10 cellular contexts compared by ENCODE assay signal in genomic region chr21:41431788-41432548, GRCh38. TPM values are rescaled to one million over a fixed set of nuclear protein-coding genes. Genes with fewer than 3 reads are reported as not detected.
DNase-seq lines count a peak whose midpoint lies in the region; ATAC-seq and TF ChIP-seq lines count a peak whose summit lies in the region.
"Had no signal": no experiment of that assay in that cellular context is flagged by ENCODE, and none has a peak within 500 bp of the region (broad histone marks: within the 10 kb centered on the region; RNA-seq: fewer than 3 reads in every experiment).

No MANE protein-coding gene starts in this region.

- intact Hi-C loops in testis (cut with DNase I; ENCODE audit: low total_unique reads): no loop called here

- peak overlapping the region; percentile 51 for H3K4me3 Mint-ChIP-seq in activated CD4-positive, alpha-beta T cell treated with anti-CD3 and anti-CD28 coated beads, Interleukin-2, amount 10 ng/mL, durations not matched to agents 7 days and 5 days
- no peak overlapping the region for H3K4me3 Mint-ChIP-seq in effector memory CD8-positive, alpha-beta T cell
- H3K4me3 Mint-ChIP-seq: natural killer cell treated with Interleukin-12 subunit alpha and Interleukin-12 subunit beta and Interleukin-15 and Interleukin-18, amount 100 ng/mL, for 72 hours had no signal

- TF ChIP-seq CTCF in testis (IDR thresholded peaks at IDR 0.05): no peak

- no peaks in the 10 kb centered on the region for H3K36me3 ChIP-seq in testis (ENCODE audit: low read depth, missing control alignments)
- H3K36me3 ChIP-seq: uterus had no signal

- POLR2A ChIA-PET in activated CD4-positive, alpha-beta T cell treated with anti-CD3 and anti-CD28 coated beads, Interleukin-2, amount 10 ng/mL, durations not matched to agents 7 days and 5 days (lab: Charles Lee): no interaction called here

- peaks cover 1% of the 10 kb centered on the region for H3K4me1 ChIP-seq in testis
- H3K4me1 ChIP-seq: uterus had no signal

- peaks cover 5% of the 10 kb centered on the region for H3K9me3 Mint-ChIP-seq in activated CD4-positive, alpha-beta T cell treated with anti-CD3 and anti-CD28 coated beads, Interleukin-2, amount 10 ng/mL, durations not matched to agents 7 days and 5 days
- H3K9me3 Mint-ChIP-seq in effector memory CD8-positive, alpha-beta T cell: no peaks in the 10 kb centered on the region
- H3K9me3 Mint-ChIP-seq: natural killer cell treated with Interleukin-12 subunit alpha and Interleukin-12 subunit beta and Interleukin-15 and Interleukin-18, amount 100 ng/mL, for 72 hours had no signal

- H3K27me3 ChIP-seq in testis: no peaks in the 10 kb centered on the region
- H3K27me3 ChIP-seq: uterus had no signal

- H3K27ac ChIP-seq in testis: no peak overlapping the region
- H3K27ac ChIP-seq: uterus had no signal

- H3K36me3 Mint-ChIP-seq in activated CD4-positive, alpha-beta T cell treated with anti-CD3 and anti-CD28 coated beads, Interleukin-2, amount 10 ng/mL, durations not matched to agents 7 days and 5 days (ENCODE audit: low read depth): peaks cover 95% of the 10 kb centered on the region
- H3K36me3 Mint-ChIP-seq in effector memory CD8-positive, alpha-beta T cell (ENCODE audit: insufficient read depth): peaks cover 50% of the 10 kb centered on the region

- CTCF ChIA-PET in activated CD4-positive, alpha-beta T cell treated with anti-CD3 and anti-CD28 coated beads, Interleukin-2, amount 10 ng/mL, durations not matched to agents 7 days and 5 days (lab: Charles Lee): interaction anchor here (0.5 to 0.9 kb wide), 3 partner anchors 10 to 23 kb away, joined by 3 to 5 read pairs (median 3); no protein-coding TSS in a partner anchor

- no peak overlapping the region for H3K4me3 ChIP-seq in testis
- H3K4me3 ChIP-seq: uterus had no signal

- TF ChIP-seq POLR2A in testis (IDR thresholded peaks at IDR 0.05): no peak

- peaks cover 84% of the 10 kb centered on the region for H3K4me1 Mint-ChIP-seq in activated CD4-positive, alpha-beta T cell treated with anti-CD3 and anti-CD28 coated beads, Interleukin-2, amount 10 ng/mL, durations not matched to agents 7 days and 5 days
- peaks cover 6 to 21% of the 10 kb centered on the region in 2 donors for H3K4me1 Mint-ChIP-seq in effector memory CD8-positive, alpha-beta T cell (ENCODE audit: low read depth in 2 of 2)

- H3K27ac Mint-ChIP-seq in activated CD4-positive, alpha-beta T cell treated with anti-CD3 and anti-CD28 coated beads, Interleukin-2, amount 10 ng/mL, durations not matched to agents 7 days and 5 days: peak overlapping the region; percentile 64
- H3K27ac Mint-ChIP-seq in effector memory CD8-positive, alpha-beta T cell: no peak overlapping the region
- H3K27ac Mint-ChIP-seq: natural killer cell treated with Interleukin-12 subunit alpha and Interleukin-12 subunit beta and Interleukin-15 and Interleukin-18, amount 100 ng/mL, for 72 hours had no signal

- no peak for DNase-seq in activated CD4-positive, alpha-beta T cell treated with anti-CD3 and anti-CD28 coated beads, Interleukin-2, amount 10 ng/mL, durations not matched to agents 7 days and 5 days
- DNase-seq in activated CD4-positive, alpha-beta T cell treated with anti-CD3 and anti-CD28 coated beads, Interleukin-2, amount 50 U/mL, for 1 hour: no peak
- DNase-seq in testis (peak; percentile 11), NCI-H1436 (lab: John Stamatoyannopoulos, UW) (no peak), HUDEP-2 (lab: John Stamatoyannopoulos, UW; ENCODE audit: unreplicated experiment in 76 of 76) (no peak)
- DNase-seq in effector memory CD8-positive, alpha-beta T cell: no peak
- DNase-seq: uterus had no signal

- ATAC-seq in GM21737 (IDR thresholded peaks at IDR 0.05; ENCODE audit: unreplicated experiment) (peak; percentile 75), HG03439 (IDR thresholded peaks at IDR 0.05; ENCODE audit: unreplicated experiment) (peak; percentile 63)
- ATAC-seq in effector memory CD8-positive, alpha-beta T cell (replicated peaks): no peak
- ATAC-seq: natural killer cell treated with Interleukin-12 subunit alpha and Interleukin-12 subunit beta and Interleukin-15 and Interleukin-18, amount 100 ng/mL, for 72 hours had no signal

- H3K9me3 ChIP-seq in testis: no peaks in the 10 kb centered on the region
- H3K9me3 ChIP-seq: uterus had no signal

- H3K27me3 Mint-ChIP-seq in activated CD4-positive, alpha-beta T cell treated with anti-CD3 and anti-CD28 coated beads, Interleukin-2, amount 10 ng/mL, durations not matched to agents 7 days and 5 days: no peaks in the 10 kb centered on the region
- H3K27me3 Mint-ChIP-seq in effector memory CD8-positive, alpha-beta T cell: no peaks in the 10 kb centered on the region
- H3K27me3 Mint-ChIP-seq: natural killer cell treated with Interleukin-12 subunit alpha and Interleukin-12 subunit beta and Interleukin-15 and Interleukin-18, amount 100 ng/mL, for 72 hours had no signal

- 82 to 87% methylated on average over 15 to 16 of the region's 16 CpGs for WGBS in testis, 2 donors

RNA-seq across cellular contexts. Expression of gene MX1, which starts 5.9 kb away (rescaled TPM):
- 100 to 1,000 TPM; 722 to 723 TPM for total RNA-seq in activated CD4-positive, alpha-beta T cell treated with anti-CD3 and anti-CD28 coated beads, Interleukin-2, amount 10 ng/mL, durations not matched to agents 7 days and 5 days
- total RNA-seq in testis: 10 to 100 TPM; 22.7 to 36.1 TPM
- polyA plus RNA-seq in testis (ENCODE audit: insufficient read depth, low read depth, low replicate concordance): 18.0 TPM

Comparison
In these comparisons a context has a peak if more than half of its experiments do, and no peak if none do; other contexts are left out.
1. RNA of gene MX1, which starts 5.9 kb away (total RNA-seq): 722 to 723 TPM in activated CD4-positive, alpha-beta T cell treated with anti-CD3 and anti-CD28 coated beads, Interleukin-2, amount 10 ng/mL, durations not matched to agents 7 days and 5 days; 22.7 to 36.1 TPM in testis; every median in the first group is over 10 times any median in the second.